ENCODE assay signal across 28 cellular contexts in genomic region chr15:70532536-70533186, GRCh38.
"Had no signal": no experiment of that assay in that cellular context is flagged by ENCODE, and none has a peak within 500 bp of the region (broad histone marks: within the 10 kb centered on the region; RNA-seq: fewer than 3 reads in every experiment).

No MANE protein-coding gene starts in this region.

- H3K4me3 Mint-ChIP-seq: activated CD4-positive, alpha-beta memory T cell treated with anti-CD3 and anti-CD28 coated beads for 36 hours; activated CD4-positive, alpha-beta T cell treated with anti-CD3 and anti-CD28 coated beads, Interleukin-2, amount 10 ng/mL, durations not matched to agents 24 days and 14 days; stimulated activated naive B cell treated with anti-CD40 and anti-IgM and Interleukin-4, amounts not matched to agents 10 μg/mL and 1 μg/mL and 100 μg/mL, for 72 hours; T-helper 1 cell treated with Interleukin-12 subunit alpha and Interleukin-12 subunit beta and Interleukin-4 antibody, amounts not matched to agents 30 μg/mL and 1 μg/mL, for 36 hours had no signal

- H3K4me3 ChIP-seq: coronary artery, dorsolateral prefrontal cortex, gastrocnemius medialis, ovary, skin epidermis, stomach, suprapubic skin, tibial artery had no signal

- ATAC-seq: activated CD4-positive, CD25-positive, alpha-beta regulatory T cell treated with anti-CD3 and anti-CD28 coated beads, Interleukin-2, amount 50 U/mL, for 24 hours; activated T-helper 17 cell treated with anti-CD3 and anti-CD28 coated beads, Interleukin-2, amount 50 U/mL, for 72 hours; effector memory CD8-positive, alpha-beta T cell; gastrocnemius medialis; left cardiac atrium; left ventricle myocardium superior; sciatic nerve; stimulated activated naive B cell treated with anti-CD40 and anti-IgM and Interleukin-4, amounts not matched to agents 10 μg/mL and 1 μg/mL and 100 μg/mL, for 72 hours had no signal

- H3K27ac ChIP-seq: brain microvascular endothelial cell, coronary artery, dorsolateral prefrontal cortex, gastrocnemius medialis, ovary, skin epidermis, stomach, suprapubic skin, tibial artery, WERI-Rb-1 had no signal

- H3K27ac Mint-ChIP-seq: activated CD4-positive, alpha-beta memory T cell treated with anti-CD3 and anti-CD28 coated beads for 36 hours; activated CD4-positive, alpha-beta T cell treated with anti-CD3 and anti-CD28 coated beads, Interleukin-2, amount 10 ng/mL, durations not matched to agents 24 days and 14 days; activated T-helper 17 cell treated with anti-CD3 and anti-CD28 coated beads, Interleukin-2, amount 50 U/mL, for 72 hours; progenitor cell of endocrine pancreas; stimulated activated naive B cell treated with anti-CD40 and anti-IgM and Interleukin-4, amounts not matched to agents 10 μg/mL and 1 μg/mL and 100 μg/mL, for 72 hours; T-helper 1 cell treated with Interleukin-12 subunit alpha and Interleukin-12 subunit beta and Interleukin-4 antibody, amounts not matched to agents 30 μg/mL and 1 μg/mL, for 36 hours had no signal

- H3K36me3 Mint-ChIP-seq: activated CD4-positive, alpha-beta memory T cell treated with anti-CD3 and anti-CD28 coated beads for 36 hours had no signal

- H3K36me3 ChIP-seq: brain microvascular endothelial cell, gastrocnemius medialis, ovary, stomach, suprapubic skin, tibial artery, WERI-Rb-1 had no signal

- H3K27me3 ChIP-seq: ovary had no signal

- DNase-seq: activated CD4-positive, alpha-beta memory T cell treated with anti-CD3 and anti-CD28 coated beads for 36 hours; activated CD4-positive, alpha-beta T cell treated with anti-CD3 and anti-CD28 coated beads, Interleukin-2, amount 10 ng/mL, durations not matched to agents 24 days and 14 days; activated gamma-delta T cell treated with Interleukin-2 at 50 U/mL for 16 hours; activated T-cell treated with anti-CD3 and anti-CD28 coated beads, Interleukin-2, amount 50 U/mL, for 1 hour; amniotic stem cell; brain microvascular endothelial cell; dorsolateral prefrontal cortex; effector memory CD8-positive, alpha-beta T cell; erythroblast; gastrocnemius medialis; glutamatergic neuron; left cardiac atrium; left ventricle myocardium superior; ovary; stimulated activated CD4-positive, alpha-beta T cell treated with anti-CD3 and anti-CD28 coated beads, Interleukin-1b, Interleukin-23, amount 100 ng/mL, for 48 hours; stimulated activated naive B cell treated with anti-CD40 and anti-IgM and Interleukin-4, amounts not matched to agents 10 μg/mL and 1 μg/mL and 100 μg/mL, for 72 hours; stomach; T1000; tibial artery; WERI-Rb-1 had no signal

- H3K9me3 ChIP-seq: gastrocnemius medialis, ovary, stomach, suprapubic skin, tibial artery had no signal

- H3K4me1 ChIP-seq: gastrocnemius medialis, suprapubic skin, tibial artery had no signal

- H3K27me3 Mint-ChIP-seq: activated CD4-positive, alpha-beta memory T cell treated with anti-CD3 and anti-CD28 coated beads for 36 hours; activated T-helper 17 cell treated with anti-CD3 and anti-CD28 coated beads, Interleukin-2, amount 50 U/mL, for 72 hours; effector memory CD8-positive, alpha-beta T cell had no signal

- H3K9me3 Mint-ChIP-seq: activated T-helper 17 cell treated with anti-CD3 and anti-CD28 coated beads, Interleukin-2, amount 50 U/mL, for 72 hours; T-helper 1 cell treated with Interleukin-12 subunit alpha and Interleukin-12 subunit beta and Interleukin-4 antibody, amounts not matched to agents 30 μg/mL and 1 μg/mL, for 36 hours had no signal
